ENCODE assay signal across 31 cellular contexts in the genomic region with DNA sequence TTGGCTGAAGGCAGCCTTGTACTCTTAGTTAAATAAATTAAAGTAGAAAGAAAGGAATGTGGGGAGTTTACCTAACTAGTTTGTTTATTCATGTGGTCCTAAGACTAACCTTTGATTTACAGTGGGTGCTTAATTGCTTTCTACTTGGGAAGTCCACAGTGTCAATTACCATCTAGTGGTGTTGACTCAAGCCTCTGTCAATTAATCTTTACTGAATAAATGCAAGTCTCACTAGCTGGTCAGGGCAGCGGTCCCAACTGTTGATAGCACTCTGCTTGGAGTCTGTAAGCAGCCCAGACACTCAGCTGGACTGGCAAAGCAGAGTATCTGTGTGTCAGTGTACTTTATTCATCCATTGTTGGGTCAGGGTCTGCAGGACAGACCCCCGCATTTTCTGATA.
"Had no signal": no experiment of that assay in that cellular context is flagged by ENCODE, and none has a peak within 500 bp of the region (broad histone marks: within the 10 kb centered on the region; RNA-seq: fewer than 3 reads in every experiment).

No MANE protein-coding gene starts in this region.

- H3K79me2 ChIP-seq: parathyroid adenoma had no signal

- DNase-seq: natural killer cell; occipital lobe; ovary; posterior cingulate gyrus; psoas muscle; right cardiac atrium; spleen; stimulated activated CD4-positive, alpha-beta T cell treated with anti-CD3 and anti-CD28 coated beads, Interleukin-12 subunit alpha, Interleukin-12 subunit beta, amount 100 ng/mL, for 4 hours; stimulated activated CD4-positive, alpha-beta T cell treated with anti-CD3 and anti-CD28 coated beads, Interleukin-1b, Interleukin-23, amount 100 ng/mL, for 48 hours; stimulated activated CD4-positive, alpha-beta T cell treated with anti-CD3 and anti-CD28 coated beads, Interleukin-4, amount 100 ng/mL, for 1 hour; stimulated activated CD4-positive, alpha-beta T cell treated with anti-CD3 and anti-CD28 coated beads, Interleukin-4, amount 100 ng/mL, for 4 hours; stimulated activated CD8-positive, alpha-beta memory T cell treated with anti-CD3 and anti-CD28 coated beads, Interleukin-4, amount 100 ng/mL, for 48 hours; stimulated activated naive CD4-positive, alpha-beta T cell; stimulated activated naive CD8-positive, alpha-beta T cell treated with anti-CD3 and anti-CD28 coated beads, Interleukin-15, amount 100 ng/mL, for 72 hours; stimulated activated naive CD8-positive, alpha-beta T cell treated with anti-CD3 and anti-CD28 coated beads, Interleukin-15, Interleukin-2, amounts not matched to agents 100 U/mL and 50 U/mL, for 24 hours; substantia nigra; testis; tibial artery; transverse colon; upper lobe of right lung had no signal

- H3K27ac ChIP-seq: neural progenitor cell, ovary, parathyroid adenoma, psoas muscle, skin epidermis, spleen, suprapubic skin, testis, tibial artery, transverse colon, upper lobe of right lung, vagina had no signal

- H3K27ac Mint-ChIP-seq: natural killer cell; nephron; neural progenitor cell; progenitor cell of endocrine pancreas; stimulated activated memory B cell treated with anti-CD40 and anti-IgM and Interleukin-4, amounts not matched to agents 10 μg/mL and 1 μg/mL and 100 μg/mL, for 72 hours; stimulated activated naive CD8-positive, alpha-beta T cell treated with anti-CD3 and anti-CD28 coated beads, Interleukin-15, amount 100 ng/mL, for 72 hours; type B pancreatic cell had no signal

- H3K4me2 ChIP-seq: neural progenitor cell, smooth muscle cell had no signal

- H3K27me3 ChIP-seq: neural progenitor cell, ovary, spleen, suprapubic skin, testis, tibial artery, transverse colon, upper lobe of right lung, vagina had no signal

- H3K9ac ChIP-seq: neural progenitor cell, parathyroid adenoma had no signal

- H3K27me3 Mint-ChIP-seq: progenitor cell of endocrine pancreas; stimulated activated memory B cell treated with anti-CD40 and anti-IgM and Interleukin-4, amounts not matched to agents 10 μg/mL and 1 μg/mL and 100 μg/mL, for 72 hours; stimulated activated naive CD8-positive, alpha-beta T cell treated with anti-CD3 and anti-CD28 coated beads, Interleukin-15, amount 100 ng/mL, for 72 hours; type B pancreatic cell had no signal

- H3K4me3 ChIP-seq: neural progenitor cell, ovary, psoas muscle, skin epidermis, smooth muscle cell, spleen, suprapubic skin, testis, tibial artery, transverse colon, upper lobe of right lung, vagina had no signal

- H3K9me3 ChIP-seq: testis had no signal

- H3K4me1 Mint-ChIP-seq: natural killer cell; nephron; neural progenitor cell; stimulated activated memory B cell treated with anti-CD40 and anti-IgM and Interleukin-4, amounts not matched to agents 10 μg/mL and 1 μg/mL and 100 μg/mL, for 72 hours; stimulated activated naive CD8-positive, alpha-beta T cell treated with anti-CD3 and anti-CD28 coated beads, Interleukin-15, amount 100 ng/mL, for 72 hours had no signal

- H2AFZ ChIP-seq: neural progenitor cell, parathyroid adenoma had no signal

- H3K4me3 Mint-ChIP-seq: natural killer cell; nephron; neural progenitor cell; stimulated activated memory B cell treated with anti-CD40 and anti-IgM and Interleukin-4, amounts not matched to agents 10 μg/mL and 1 μg/mL and 100 μg/mL, for 72 hours; stimulated activated naive CD8-positive, alpha-beta T cell treated with anti-CD3 and anti-CD28 coated beads, Interleukin-15, amount 100 ng/mL, for 72 hours; type B pancreatic cell had no signal

- ATAC-seq: natural killer cell; psoas muscle; right cardiac atrium; sciatic nerve; stimulated activated memory B cell treated with anti-CD40 and anti-IgM and Interleukin-4, amounts not matched to agents 10 μg/mL and 1 μg/mL and 100 μg/mL, for 72 hours; stimulated activated naive CD8-positive, alpha-beta T cell treated with anti-CD3 and anti-CD28 coated beads, Interleukin-15, amount 100 ng/mL, for 72 hours; stimulated activated naive CD8-positive, alpha-beta T cell treated with anti-CD3 and anti-CD28 coated beads, Interleukin-15, Interleukin-2, amounts not matched to agents 100 U/mL and 50 U/mL, for 24 hours; upper lobe of right lung had no signal

- H3K36me3 ChIP-seq: ovary, upper lobe of right lung had no signal

- H3K4me1 ChIP-seq: neural progenitor cell, parathyroid adenoma, psoas muscle, spleen, suprapubic skin, testis, tibial artery, transverse colon, upper lobe of right lung, vagina had no signal
